Comparison of ENCODE assay signal across 1 cellular context in genomic region chr1:17520473-17521319, GRCh38.
TF ChIP-seq lines count a peak whose summit lies in the region.

No MANE protein-coding gene starts in this region.

TF ChIP-seq in WTC11, 78 proteins besides CTCF, POLR2A, EP300 and RAD21 (continued from another document):
- no peak for TF ChIP-seq USF2 (CRISPR knock-in tag; IDR thresholded peaks at IDR 0.05)
TF ChIP-seq in WTC11: peak in this region for 1.
